ENCODE assay signal across 27 cellular contexts in the genomic region with DNA sequence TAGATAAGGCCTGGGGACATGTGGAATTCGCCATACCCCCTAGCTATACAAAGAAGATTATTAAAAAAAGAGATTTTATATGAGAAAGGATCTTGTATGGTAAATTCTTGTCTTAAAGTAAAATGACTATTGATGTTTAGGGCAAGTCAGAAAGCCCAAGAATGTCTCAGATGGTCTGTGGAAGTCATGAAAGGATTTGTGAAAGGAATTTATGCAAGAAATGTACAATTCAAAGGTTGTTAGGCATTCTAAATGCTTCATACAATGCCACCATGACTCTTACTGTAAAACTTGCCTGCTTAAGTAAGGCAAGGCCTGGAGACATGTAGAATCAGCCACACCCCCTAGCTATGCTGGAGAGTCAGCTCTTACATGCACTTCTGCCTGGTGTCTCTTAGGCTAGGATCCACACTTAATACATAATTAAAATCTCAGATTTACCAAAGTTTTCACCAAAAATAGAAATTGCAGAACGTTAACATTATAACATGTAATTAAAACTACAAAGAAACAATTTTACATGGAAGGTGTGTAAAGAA.
"Had no signal": no experiment of that assay in that cellular context is flagged by ENCODE, and none has a peak within 500 bp of the region (broad histone marks: within the 10 kb centered on the region; RNA-seq: fewer than 3 reads in every experiment).

No MANE protein-coding gene starts in this region.

- H3K4me1 ChIP-seq: esophagus muscularis mucosa, foreskin keratinocyte, gastroesophageal sphincter, heart left ventricle, left lung, neural progenitor cell, prostate gland, spleen, testis, tibial artery, upper lobe of left lung had no signal

- H2AFZ ChIP-seq: hepatocyte, neural progenitor cell had no signal

- DNase-seq: dermis blood vessel endothelial cell; effector memory CD4-positive, alpha-beta T cell; heart left ventricle; kidney; left lung; mesenchymal stem cell; midbrain; naive thymus-derived CD4-positive, alpha-beta T cell; right cardiac atrium; spleen; stimulated activated CD4-positive, alpha-beta T cell treated with anti-CD3 and anti-CD28 coated beads, Interleukin-4, amount 100 ng/mL, for 4 hours; stimulated activated naive CD8-positive, alpha-beta T cell treated with anti-CD3 and anti-CD28 coated beads, Interleukin-15, Interleukin-2, amounts not matched to agents 100 U/mL and 50 U/mL, for 24 hours; substantia nigra; testis; tibial artery; upper lobe of left lung had no signal

- H3K27me3 ChIP-seq: esophagus muscularis mucosa, foreskin keratinocyte, gastroesophageal sphincter, heart left ventricle, hepatocyte, left lung, neural progenitor cell, spleen, testis, tibial artery, upper lobe of left lung had no signal

- FAIRE-seq: endometrium, kidney, urothelium cell line had no signal

- H3K4me3 ChIP-seq: coronary artery, esophagus muscularis mucosa, gastroesophageal sphincter, heart left ventricle, hepatocyte, left lung, neural progenitor cell, prostate gland, skin epidermis, spleen, testis, tibial artery, upper lobe of left lung had no signal

- H3K79me2 ChIP-seq: hepatocyte had no signal

- ATAC-seq: foreskin keratinocyte; gastroesophageal sphincter; heart left ventricle; left lung; naive thymus-derived CD4-positive, alpha-beta T cell; right cardiac atrium; stimulated activated memory B cell treated with anti-CD40 and anti-IgM and Interleukin-4, amounts not matched to agents 10 μg/mL and 1 μg/mL and 100 μg/mL, for 72 hours; stimulated activated naive CD8-positive, alpha-beta T cell treated with anti-CD3 and anti-CD28 coated beads, Interleukin-15, Interleukin-2, amounts not matched to agents 100 U/mL and 50 U/mL, for 24 hours had no signal

- H3K9me3 ChIP-seq: prostate gland, testis had no signal

- H3K27ac ChIP-seq: coronary artery, esophagus muscularis mucosa, foreskin keratinocyte, gastroesophageal sphincter, heart left ventricle, hepatocyte, left lung, neural progenitor cell, prostate gland, skin epidermis, spleen, testis, tibial artery, upper lobe of left lung had no signal

- H3K9ac ChIP-seq: neural progenitor cell had no signal

- H3K36me3 ChIP-seq: esophagus muscularis mucosa, gastroesophageal sphincter, heart left ventricle, left lung, neural progenitor cell, prostate gland, spleen, tibial artery, upper lobe of left lung had no signal

- H3K4me2 ChIP-seq: hepatocyte, neural progenitor cell had no signal
